In the genomic region with DNA sequence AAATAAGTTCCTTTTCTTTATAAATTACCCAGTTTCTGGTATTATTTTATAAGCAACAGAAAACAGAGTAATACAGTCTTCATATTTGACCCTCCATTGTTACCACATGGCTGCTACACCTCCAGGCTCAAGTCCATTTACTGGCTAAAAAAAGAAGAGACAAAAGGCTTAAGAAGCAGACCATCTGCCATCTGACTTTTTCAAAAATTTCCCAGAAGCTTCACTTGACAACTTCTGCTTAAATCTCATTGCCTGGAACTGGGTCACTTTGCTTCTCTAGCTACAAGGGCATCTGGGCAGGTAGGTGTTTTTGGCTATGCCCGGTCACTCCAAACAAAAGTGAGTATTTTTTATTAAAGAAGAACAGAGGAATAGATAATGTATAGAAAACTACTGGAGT, we compare ENCODE assay signal across 22 cellular contexts.
A peak's percentile ranks its signal among the peaks of the same experiment; 100 is the strongest.
DNase-seq lines count a peak whose midpoint lies in the region; TF ChIP-seq lines count a peak whose summit lies in the region.
"Had no signal": no experiment of that assay in that cellular context is flagged by ENCODE, and none has a peak within 500 bp of the region (broad histone marks: within the 10 kb centered on the region; RNA-seq: fewer than 3 reads in every experiment).

No MANE protein-coding gene starts in this region.

- no peak overlapping the region for H3K4ac ChIP-seq in trophoblast cell (ENCODE audit: low read depth, low read length)

- H3K14ac ChIP-seq in trophoblast cell (ENCODE audit: low read length): no peak overlapping the region

- H3K27me3 ChIP-seq in colonic mucosa (no peaks in the 10 kb centered on the region), trophoblast cell (ENCODE audit: insufficient read depth, low read length) (no peaks in the 10 kb centered on the region)
- H3K27me3 ChIP-seq: BLaER1 treated with 17β-estradiol and CSF1 and Interleukin-3, amounts not matched to agents 10 nM and 100 nM had no signal

- H2BK5ac ChIP-seq in trophoblast cell (ENCODE audit: low read depth, low read length, poor library complexity): no peak overlapping the region

- no peak overlapping the region for H2BK12ac ChIP-seq in trophoblast cell (ENCODE audit: low read length)

- no peak overlapping the region for H3K23ac ChIP-seq in trophoblast cell (ENCODE audit: low read length)

- no peaks in the 10 kb centered on the region for H3K9me3 ChIP-seq in colonic mucosa
- peaks cover 2% of the 10 kb centered on the region for H3K9me3 ChIP-seq in trophoblast cell (ENCODE audit: insufficient read depth, low read depth, low read length)
- H3K9me3 ChIP-seq: A549; BLaER1 treated with 17β-estradiol and CSF1 and Interleukin-3, amounts not matched to agents 10 nM and 100 nM; Caco-2 had no signal

- H4K12ac ChIP-seq in trophoblast cell (ENCODE audit: low read depth, low read length): no peak overlapping the region

- peak; percentile 82 for DNase-seq in G401 (ENCODE audit: low spot score)
- DNase-seq in NCI-H524 treated with DMSO at 0.1 percent for 48 hours (lab: John Stamatoyannopoulos, UW): peak; percentile 51
- DNase-seq in NCI-H82 treated with DMSO at 0.1 percent for 48 hours (lab: John Stamatoyannopoulos, UW; ENCODE audit: unreplicated experiment): peak; percentile 45
- peak; percentile 50 for DNase-seq in cerebellum (ENCODE audit: low spot score)
- no peak for DNase-seq in colonic mucosa
- DNase-seq in NAMALWA (ENCODE audit: low spot score): no peak
- DNase-seq in trophoblast cell: no peak
- DNase-seq: AML-193; Caco-2; Calu3; CD4-positive, alpha-beta T cell; CD8-positive, alpha-beta T cell; DMS153; DMS53; DMS79; DND-41; EL; GF-D8 had no signal

- no peaks in the 10 kb centered on the region for H3K4me1 ChIP-seq in colonic mucosa
- no peaks in the 10 kb centered on the region for H3K4me1 ChIP-seq in trophoblast cell (ENCODE audit: control insufficient read depth in 1 of 2, insufficient read depth in 2 of 2, low read length in 2 of 2)
- H3K4me1 ChIP-seq: A549; BLaER1 treated with 17β-estradiol and CSF1 and Interleukin-3, amounts not matched to agents 10 nM and 100 nM; Caco-2 had no signal

- TF ChIP-seq CTCF in colonic mucosa (IDR thresholded peaks at IDR 0.05): no peak

- no peaks in the 10 kb centered on the region for H3K79me1 ChIP-seq in trophoblast cell (ENCODE audit: low read length)

- no peak overlapping the region for H2AFZ ChIP-seq in trophoblast cell (ENCODE audit: insufficient read depth, low read length, poor library complexity)

- no peak overlapping the region for H4K8ac ChIP-seq in trophoblast cell (ENCODE audit: low read depth, low read length)

- H3K9ac ChIP-seq in colonic mucosa (ENCODE audit: low read depth in 2 of 2, low read length in 2 of 2) (no peak overlapping the region), trophoblast cell (ENCODE audit: low read length) (no peak overlapping the region)
- H3K9ac ChIP-seq: BLaER1 treated with 17β-estradiol and CSF1 and Interleukin-3, amounts not matched to agents 10 nM and 100 nM had no signal

- H2AK5ac ChIP-seq in trophoblast cell (ENCODE audit: low read length): no peak overlapping the region

- H3K27ac ChIP-seq in colonic mucosa (no peak overlapping the region), trophoblast cell (ENCODE audit: low read depth, low read length) (no peak overlapping the region)
- H3K27ac ChIP-seq: 22Rv1; A549; BLaER1 treated with 17β-estradiol and CSF1 and Interleukin-3, amounts not matched to agents 10 nM and 100 nM; C4-2B had no signal

- WGBS in trophoblast cell (ENCODE audit: extremely low coverage, insufficient coverage, insufficient read length): no CpG with 5 or more reads among the region's 1 CpG

- no peak overlapping the region for H4K91ac ChIP-seq in trophoblast cell (ENCODE audit: low read depth, low read length)

- H3K36me3 ChIP-seq in colonic mucosa (no peaks in the 10 kb centered on the region), trophoblast cell (ENCODE audit: control insufficient read depth in 1 of 2, insufficient read depth in 2 of 2, low read length in 2 of 2) (no peaks in the 10 kb centered on the region)
- H3K36me3 ChIP-seq: BLaER1 treated with 17β-estradiol and CSF1 and Interleukin-3, amounts not matched to agents 10 nM and 100 nM had no signal

- H3K4me3 ChIP-seq in colonic mucosa (no peak overlapping the region), trophoblast cell (ENCODE audit: low read depth, low read length) (no peak overlapping the region)
- H3K4me3 ChIP-seq: A549; BLaER1 treated with 17β-estradiol and CSF1 and Interleukin-3, amounts not matched to agents 10 nM and 100 nM had no signal

- H3K18ac ChIP-seq in trophoblast cell (ENCODE audit: low read length): no peak overlapping the region

- no peak overlapping the region for H3K4me2 ChIP-seq in trophoblast cell (ENCODE audit: low read length)
- H3K4me2 ChIP-seq: A549; BLaER1 treated with 17β-estradiol and CSF1 and Interleukin-3, amounts not matched to agents 10 nM and 100 nM had no signal

- intact Hi-C loops in colonic mucosa (cut with DNase I): no loop called here

- no peaks in the 10 kb centered on the region for H3K79me2 ChIP-seq in trophoblast cell (ENCODE audit: control insufficient read depth, insufficient read depth, low read length, poor library complexity)

- in situ Hi-C loops in G401 (cut with HindIII; ENCODE audit: low sequenced_read_pairs): no loop called here

- H2BK120ac ChIP-seq in trophoblast cell (ENCODE audit: insufficient read depth, low read length, poor library complexity): no peak overlapping the region

Comparison
In these comparisons a context has a peak if more than half of its experiments do, and no peak if none do; other contexts are left out.
1. DNase-seq: peak in G401 (single experiment), NCI-H524 treated with DMSO at 0.1 percent for 48 hours (single experiment), NCI-H82 treated with DMSO at 0.1 percent for 48 hours (single experiment) and cerebellum (single experiment); none in colonic mucosa (single experiment), NAMALWA (single experiment) and trophoblast cell (0 of 2).